ENCODE assay signal across 8 cellular contexts in the genomic region with DNA sequence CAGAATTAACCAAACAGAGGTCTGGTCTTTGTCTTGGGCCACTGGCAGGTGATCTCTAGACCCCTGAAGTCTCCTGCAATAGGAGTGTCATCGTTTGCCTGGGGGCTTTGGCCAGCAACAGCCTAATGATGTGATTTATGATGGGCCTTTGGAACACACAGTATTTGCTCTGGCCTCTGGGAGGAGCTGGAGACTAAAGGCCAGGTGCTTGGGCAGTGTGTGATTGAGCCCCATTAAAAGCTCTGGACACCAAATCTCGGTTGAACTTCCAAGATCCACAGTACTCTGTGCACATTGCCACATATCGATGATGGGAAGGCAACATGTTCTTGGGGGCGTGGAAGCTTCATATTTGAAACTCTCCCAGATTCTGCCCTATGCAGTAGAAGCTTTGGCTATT. TPM values are rescaled to one million over a fixed set of nuclear protein-coding genes. Genes with fewer than 3 reads are reported as not detected.
DNase-seq lines count a peak whose midpoint lies in the region; ATAC-seq and TF ChIP-seq lines count a peak whose summit lies in the region.

No MANE protein-coding gene starts in this region.

- H3K79me1 ChIP-seq in mesendoderm (ENCODE audit: low read length) = no peaks in the 10 kb centered on the region

- peak overlapping the region in 6 of 11 experiments; percentile 36 to 93 (median 76); a peak in 11 of 22 replicates for H3K4me2 ChIP-seq in BLaER1 treated with 17β-estradiol and CSF1 and Interleukin-3, amounts not matched to agents 10 nM and 100 nM
- no peak overlapping the region for H3K4me2 ChIP-seq in mesendoderm (ENCODE audit: low read length)

- no peak overlapping the region for H3K23ac ChIP-seq in mesendoderm (ENCODE audit: low read length)

- H2BK15ac ChIP-seq in mesendoderm (replicated peaks; ENCODE audit: low read depth) = no peak overlapping the region

- H3K27me3 ChIP-seq in BLaER1 treated with 17β-estradiol and CSF1 and Interleukin-3, amounts not matched to agents 10 nM and 100 nM = no peaks in the 10 kb centered on the region
- H3K27me3 ChIP-seq in mesendoderm (ENCODE audit: insufficient read depth, low read length, poor library complexity) = no peaks in the 10 kb centered on the region

- H3K18ac ChIP-seq in mesendoderm (ENCODE audit: low read length) = no peak overlapping the region

- peak; percentile 56 for TF ChIP-seq RAD21 in Ishikawa (IDR thresholded peaks at IDR 0.05; ENCODE audit: low read depth)

- H3K4me3 ChIP-seq in BLaER1 treated with 17β-estradiol and CSF1 and Interleukin-3, amounts not matched to agents 10 nM and 100 nM = no peak overlapping the region
- no peak overlapping the region for H3K4me3 ChIP-seq in mesendoderm (ENCODE audit: low read length)

- H2AK5ac ChIP-seq in mesendoderm (ENCODE audit: low read length) = no peak overlapping the region

- ATAC-seq in HG03139 (IDR thresholded peaks at IDR 0.05; ENCODE audit: unreplicated experiment) (no peak), HG03520 (IDR thresholded peaks at IDR 0.05; ENCODE audit: unreplicated experiment) (no peak), HG02623 (IDR thresholded peaks at IDR 0.05; ENCODE audit: unreplicated experiment) (no peak)

- no peak overlapping the region for H2BK120ac ChIP-seq in mesendoderm (ENCODE audit: low read depth, low read length)

- no peak overlapping the region for H4K8ac ChIP-seq in mesendoderm (ENCODE audit: low read depth, low read length)

- H2BK5ac ChIP-seq in mesendoderm (ENCODE audit: low read length) = no peak overlapping the region

- in situ Hi-C loops in T47D (cut with HindIII; ENCODE audit: low pct_unique_long_range_greater_than_20kb, low sequenced_read_pairs) = no loop called here

- no peaks in the 10 kb centered on the region for H3K36me3 ChIP-seq in BLaER1 treated with 17β-estradiol and CSF1 and Interleukin-3, amounts not matched to agents 10 nM and 100 nM
- H3K36me3 ChIP-seq in mesendoderm (ENCODE audit: control insufficient read depth, insufficient read depth, low read length) = no peaks in the 10 kb centered on the region

- H3K4me1 ChIP-seq in BLaER1 treated with 17β-estradiol and CSF1 and Interleukin-3, amounts not matched to agents 10 nM and 100 nM = peaks cover 9 to 62% (median 40%) of the 10 kb centered on the region in 10 experiments; a peak in 19 of 20 replicates
- no peaks in the 10 kb centered on the region for H3K4me1 ChIP-seq in mesendoderm (ENCODE audit: control insufficient read depth, low read depth, low read length)

- DNase-seq in T47D (ENCODE audit: low read depth in 1 of 2, low spot score in 1 of 2) = peak; percentile 24 to 72
- peak; percentile 50 for DNase-seq in mesendoderm
- no peak for DNase-seq in NCI-H1105 treated with DMSO at 0.1 percent for 48 hours (lab: John Stamatoyannopoulos, UW)

- no peaks in the 10 kb centered on the region for H3K79me2 ChIP-seq in mesendoderm (ENCODE audit: control insufficient read depth, insufficient read depth, low read length)

- H3K9ac ChIP-seq in BLaER1 treated with 17β-estradiol and CSF1 and Interleukin-3, amounts not matched to agents 10 nM and 100 nM = peak overlapping the region in 5 of 11 experiments; percentile 51 to 86 (median 79); a peak in 9 of 22 replicates
- no peak overlapping the region for H3K9ac ChIP-seq in mesendoderm (ENCODE audit: low read length)

- no peak overlapping the region for H3K56ac ChIP-seq in mesendoderm (ENCODE audit: low read length)

- H3K4ac ChIP-seq in mesendoderm (ENCODE audit: low read depth, low read length) = no peak overlapping the region

- TF ChIP-seq EP300 in Ishikawa (IDR thresholded peaks at IDR 0.05; ENCODE audit: borderline replicate concordance) = no peak

- no peak overlapping the region for H4K5ac ChIP-seq in mesendoderm (ENCODE audit: low read length)

- H3K27ac ChIP-seq in BLaER1 treated with 17β-estradiol and CSF1 and Interleukin-3, amounts not matched to agents 10 nM and 100 nM = peak overlapping the region in 6 of 11 experiments; percentile 47 to 97 (median 88); a peak in 12 of 22 replicates
- no peak overlapping the region for H3K27ac ChIP-seq in mesendoderm (ENCODE audit: low read depth, low read length)

- no CpG with 5 or more reads among the region's 4 CpGs for WGBS in mesendoderm (ENCODE audit: extremely low coverage, insufficient coverage, low lambda C conversion rate)

- no peaks in the 10 kb centered on the region; a peak in 1 of 22 replicates for H3K9me3 ChIP-seq in BLaER1 treated with 17β-estradiol and CSF1 and Interleukin-3, amounts not matched to agents 10 nM and 100 nM (replicated peaks in 1 of 11)

- H4K20me1 ChIP-seq in BLaER1 treated with 17β-estradiol and CSF1 and Interleukin-3, amounts not matched to agents 10 nM and 100 nM = no peaks in the 10 kb centered on the region

TF ChIP-seq in Ishikawa, 13 proteins besides CTCF, POLR2A, EP300 and RAD21:
- TF ChIP-seq NFIC (IDR thresholded peaks at IDR 0.05) = no peak
- no peak for TF ChIP-seq EGR1 (IDR thresholded peaks at IDR 0.05)
- TF ChIP-seq, protein P1, sequence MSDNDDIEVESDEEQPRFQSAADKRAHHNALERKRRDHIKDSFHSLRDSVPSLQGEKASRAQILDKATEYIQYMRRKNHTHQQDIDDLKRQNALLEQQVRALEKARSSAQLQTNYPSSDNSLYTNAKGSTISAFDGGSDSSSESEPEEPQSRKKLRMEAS (IDR thresholded peaks at IDR 0.05) = no peak
- no peak for TF ChIP-seq CREB1 (IDR thresholded peaks at IDR 0.05; ENCODE audit: low read depth)
- no peak for TF ChIP-seq CEBPB (IDR thresholded peaks at IDR 0.05)
- TF ChIP-seq ZBTB7A (IDR thresholded peaks at IDR 0.05; ENCODE audit: low read depth) = no peak
- no peak for TF ChIP-seq YY1 (IDR thresholded peaks at IDR 0.05; ENCODE audit: low read depth)
- TF ChIP-seq REST (IDR thresholded peaks at IDR 0.05; ENCODE audit: low read depth) = no peak
- no peak for TF ChIP-seq TAF1 (IDR thresholded peaks at IDR 0.05; ENCODE audit: low read depth)
- TF ChIP-seq, protein P2, sequence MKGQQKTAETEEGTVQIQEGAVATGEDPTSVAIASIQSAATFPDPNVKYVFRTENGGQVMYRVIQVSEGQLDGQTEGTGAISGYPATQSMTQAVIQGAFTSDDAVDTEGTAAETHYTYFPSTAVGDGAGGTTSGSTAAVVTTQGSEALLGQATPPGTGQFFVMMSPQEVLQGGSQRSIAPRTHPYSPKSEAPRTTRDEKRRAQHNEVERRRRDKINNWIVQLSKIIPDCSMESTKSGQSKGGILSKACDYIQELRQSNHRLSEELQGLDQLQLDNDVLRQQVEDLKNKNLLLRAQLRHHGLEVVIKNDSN (IDR thresholded peaks at IDR 0.05) = no peak
- TF ChIP-seq FOXM1 (IDR thresholded peaks at IDR 0.05; ENCODE audit: borderline replicate concordance, low read depth) = no peak
- TF ChIP-seq TEAD4 (IDR thresholded peaks at IDR 0.05) = no peak

RNA-seq across cellular contexts. Expression of gene TLR5, which starts 32.0 kb away (rescaled TPM):
- polyA plus RNA-seq in mesendoderm (2013, experiment 1 of 2) = 0.25 TPM
- 0.21 TPM for polyA plus RNA-seq in mesendoderm (2013, experiment 2 of 2)
